In genomic region chr14:54108481-54109471, GRCh38 we compare ENCODE assay signal across 15 cellular contexts.
DNase-seq lines count a peak whose midpoint lies in the region; FAIRE-seq and TF ChIP-seq lines count a peak whose summit lies in the region.
"Had no signal": no experiment of that assay in that cellular context is flagged by ENCODE, and none has a peak within 500 bp of the region (broad histone marks: within the 10 kb centered on the region; RNA-seq: fewer than 3 reads in every experiment).

No MANE protein-coding gene starts in this region.

- no peak overlapping the region for H3K9ac ChIP-seq in astrocyte (ENCODE audit: low read length)

- peaks cover 23% of the 10 kb centered on the region for H3K4me1 Mint-ChIP-seq in astrocyte (ENCODE audit: low read depth, unreplicated experiment)

- no peaks in the 10 kb centered on the region for H3K27me3 ChIP-seq in astrocyte (ENCODE audit: insufficient read depth, low read length)
- H3K27me3 ChIP-seq: uterus had no signal

- H3K27me3 Mint-ChIP-seq in astrocyte (ENCODE audit: low read depth, unreplicated experiment): no peaks in the 10 kb centered on the region

- H3K36me3 ChIP-seq in astrocyte (ENCODE audit: insufficient read depth, low read length): no peaks in the 10 kb centered on the region
- H3K36me3 ChIP-seq: prostate gland, uterus had no signal

- no peaks in the 10 kb centered on the region for H3K9me3 Mint-ChIP-seq in astrocyte (ENCODE audit: unreplicated experiment)

- H2AFZ ChIP-seq in astrocyte (ENCODE audit: low read depth, low read length): no peak overlapping the region

- H3K4me1 ChIP-seq in astrocyte (ENCODE audit: insufficient read depth, low read length): peaks cover 26% of the 10 kb centered on the region
- H3K4me1 ChIP-seq: prostate gland, uterus had no signal

- H3K4me3 Mint-ChIP-seq in astrocyte (ENCODE audit: unreplicated experiment): no peak overlapping the region
- H3K4me3 Mint-ChIP-seq: effector memory CD8-positive, alpha-beta T cell had no signal

- H4K20me1 ChIP-seq in astrocyte (ENCODE audit: insufficient read depth, low read length): no peaks in the 10 kb centered on the region

- FAIRE-seq in HTR-8/SVneo (lab: Jason Lieb, UNC) (peak; percentile 92), astrocyte (lab: Jason Lieb, UNC) (peak; percentile 99)

- H3K27ac Mint-ChIP-seq in astrocyte (ENCODE audit: unreplicated experiment): peak overlapping the region; percentile 16
- H3K27ac Mint-ChIP-seq: effector memory CD8-positive, alpha-beta T cell had no signal

- peak; percentile 10 for DNase-seq in AG08396 (ENCODE audit: low spot score)
- peak; percentile 28 for DNase-seq in HTR-8/SVneo (ENCODE audit: insufficient read length, low spot score)
- DNase-seq in astrocyte (ENCODE audit: low read depth): peak; percentile 98
- DNase-seq in kidney glomerular epithelial cell (lab: John Stamatoyannopoulos, UW): peak; percentile 56
- DNase-seq in anterior cingulate cortex (lab: John Stamatoyannopoulos, UW): no peak
- no peak for DNase-seq in T-helper 1 cell
- no peak for DNase-seq in NCI-H1092 (lab: John Stamatoyannopoulos, UW)
- DNase-seq in stimulated activated CD4-positive, alpha-beta T cell treated with anti-CD3 and anti-CD28 coated beads, Interleukin-4, amount 100 ng/mL, for 24 hours: no peak
- DNase-seq: activated CD4-positive, CD25-positive, alpha-beta regulatory T cell; activated gamma-delta T cell treated with Interleukin-2 at 50 U/mL for 16 hours; effector memory CD8-positive, alpha-beta T cell; left cardiac atrium; uterus had no signal

- no peaks in the 10 kb centered on the region for H3K36me3 Mint-ChIP-seq in astrocyte (ENCODE audit: low read depth, unreplicated experiment)

- H3K4me2 ChIP-seq in astrocyte (ENCODE audit: low read length): peak overlapping the region; percentile 65

- no peaks in the 10 kb centered on the region for H3K9me3 ChIP-seq in astrocyte (ENCODE audit: insufficient read depth, low read depth, low read length)
- H3K9me3 ChIP-seq: prostate gland, uterus had no signal

- H3K27ac ChIP-seq in astrocyte (ENCODE audit: low read depth, low read length): peak overlapping the region; percentile 62
- H3K27ac ChIP-seq: C4-2B, prostate gland, uterus had no signal

- TF ChIP-seq CTCF in astrocyte (IDR thresholded peaks at IDR 0.05; ENCODE audit: insufficient read depth, low read depth, low read length): no peak

- H3K4me3 ChIP-seq in astrocyte (ENCODE audit: insufficient read depth, low read depth, low read length): no peak overlapping the region
- H3K4me3 ChIP-seq: prostate gland, uterus had no signal

- H3K79me2 ChIP-seq in astrocyte (ENCODE audit: insufficient read depth, low read length): no peaks in the 10 kb centered on the region

Comparison
In these comparisons a context has a peak if more than half of its experiments do, and no peak if none do; other contexts are left out.
1. DNase-seq: peak in AG08396 (single experiment), HTR-8/SVneo (single experiment), astrocyte (single experiment) and kidney glomerular epithelial cell (single experiment); none in anterior cingulate cortex (0 of 58), T-helper 1 cell (0 of 5), NCI-H1092 (single experiment) and stimulated activated CD4-positive, alpha-beta T cell treated with anti-CD3 and anti-CD28 coated beads, Interleukin-4, amount 100 ng/mL, for 24 hours (single experiment).